Comparison of ENCODE assay signal across 1 cellular context in the genomic region with DNA sequence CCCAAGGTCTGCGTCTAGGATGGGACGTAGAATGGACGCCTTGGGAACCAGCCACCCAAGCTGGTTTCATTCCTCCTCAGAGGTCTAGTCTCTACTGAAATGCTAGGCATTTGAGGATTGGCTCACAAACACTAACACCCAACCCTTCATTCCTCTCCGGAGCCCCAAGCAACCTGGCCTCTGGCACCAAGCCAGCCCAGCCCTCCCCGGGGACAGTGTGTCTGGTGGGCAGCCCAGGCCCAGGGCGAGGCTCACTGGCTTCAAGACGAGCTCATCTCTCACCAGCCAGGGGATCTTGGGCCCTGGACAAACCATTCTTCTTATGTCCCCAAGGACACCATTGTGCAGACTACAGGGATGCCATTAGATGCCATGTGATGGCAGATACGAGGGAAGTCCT.
TF ChIP-seq lines count a peak whose summit lies in the region.

No MANE protein-coding gene starts in this region.

TF ChIP-seq in IMR-90, 13 proteins besides CTCF, POLR2A, EP300 and RAD21 (continued from another document):
- TF ChIP-seq BHLHE40 (IDR thresholded peaks at IDR 0.05; ENCODE audit: low read depth, low read length) = no peak
